13 cellular contexts compared by ENCODE assay signal in genomic region chr9:99109522-99109921, GRCh38. TPM values are rescaled to one million over a fixed set of nuclear protein-coding genes. Genes with fewer than 3 reads are reported as not detected.
A peak's percentile ranks its signal among the peaks of the same experiment; 100 is the strongest.
DNase-seq lines count a peak whose midpoint lies in the region; ATAC-seq and TF ChIP-seq lines count a peak whose summit lies in the region.
"Had no signal": no experiment of that assay in that cellular context is flagged by ENCODE, and none has a peak within 500 bp of the region (broad histone marks: within the 10 kb centered on the region; RNA-seq: fewer than 3 reads in every experiment).

No MANE protein-coding gene starts in this region.

- no peaks in the 10 kb centered on the region for H3K9me3 Mint-ChIP-seq in activated CD8-positive, alpha-beta T cell treated with anti-CD3 and anti-CD28 coated beads for 36 hours
- H3K9me3 Mint-ChIP-seq in activated CD8-positive, alpha-beta T cell treated with anti-CD3 and anti-CD28 coated beads, Interleukin-2, amount 10 ng/mL, durations not matched to agents 7 days and 5 days (ENCODE audit: insufficient read depth), result no peaks in the 10 kb centered on the region

- 47 to 74% methylated on average over 3 of the region's 3 CpGs for WGBS in upper lobe of left lung, 2 donors

- TF ChIP-seq POLR2A in upper lobe of left lung (IDR thresholded peaks at IDR 0.05), result no peak

- H3K36me3 ChIP-seq in upper lobe of left lung, result no peaks in the 10 kb centered on the region

- no peak for DNase-seq in activated CD8-positive, alpha-beta T cell treated with anti-CD3 and anti-CD28 coated beads for 36 hours
- no peak for DNase-seq in activated CD8-positive, alpha-beta T cell treated with anti-CD3 and anti-CD28 coated beads, Interleukin-2, amount 10 ng/mL, durations not matched to agents 7 days and 5 days
- peak; percentile 65 for DNase-seq in SIG-M5 (lab: John Stamatoyannopoulos, UW)
- peak; percentile 79 for DNase-seq in fibroblast of pulmonary artery (ENCODE audit: low read depth)
- DNase-seq in upper lobe of left lung, result peak in 1 of 2 donors; percentile 57
- DNase-seq in T-helper 9 cell, result no peak
- DNase-seq: activated effector memory CD4-positive, alpha-beta T cell treated with anti-CD3 and anti-CD28 coated beads, Interleukin-2, amount 50 U/mL, for 16 hours; NCI-H446 treated with DMSO at 0.1 percent for 48 hours; T1000; testis had no signal

- H3K4me1 Mint-ChIP-seq in activated CD8-positive, alpha-beta T cell treated with anti-CD3 and anti-CD28 coated beads for 36 hours (ENCODE audit: low read depth), result peaks cover 80% of the 10 kb centered on the region
- H3K4me1 Mint-ChIP-seq in activated CD8-positive, alpha-beta T cell treated with anti-CD3 and anti-CD28 coated beads, Interleukin-2, amount 10 ng/mL, durations not matched to agents 7 days and 5 days (ENCODE audit: low read depth), result peaks cover 77% of the 10 kb centered on the region

- H3K27me3 ChIP-seq in upper lobe of left lung, result no peaks in the 10 kb centered on the region
- H3K27me3 ChIP-seq: testis had no signal

- peak in 1 of 4 donors; percentile 68 for TF ChIP-seq EP300 in upper lobe of left lung (IDR thresholded peaks at IDR 0.05)

- CTCF ChIA-PET in activated CD8-positive, alpha-beta T cell treated with anti-CD3 and anti-CD28 coated beads for 36 hours (lab: Charles Lee), result no interaction called here
- CTCF ChIA-PET in activated CD8-positive, alpha-beta T cell treated with anti-CD3 and anti-CD28 coated beads, Interleukin-2, amount 10 ng/mL, durations not matched to agents 7 days and 5 days (lab: Charles Lee), result no interaction called here

- POLR2A ChIA-PET in activated CD8-positive, alpha-beta T cell treated with anti-CD3 and anti-CD28 coated beads for 36 hours (lab: Charles Lee), result interaction anchor here (0.9 kb wide), 1 partner anchor 17 kb away, joined by 3 read pairs; no protein-coding TSS in a partner anchor
- POLR2A ChIA-PET in activated CD8-positive, alpha-beta T cell treated with anti-CD3 and anti-CD28 coated beads, Interleukin-2, amount 10 ng/mL, durations not matched to agents 7 days and 5 days (lab: Charles Lee), result no interaction called here

- H3K27me3 Mint-ChIP-seq in activated CD8-positive, alpha-beta T cell treated with anti-CD3 and anti-CD28 coated beads for 36 hours, result no peaks in the 10 kb centered on the region
- H3K27me3 Mint-ChIP-seq in activated CD8-positive, alpha-beta T cell treated with anti-CD3 and anti-CD28 coated beads, Interleukin-2, amount 10 ng/mL, durations not matched to agents 7 days and 5 days (ENCODE audit: low read depth), result no peaks in the 10 kb centered on the region

- TF ChIP-seq CTCF in activated CD8-positive, alpha-beta T cell treated with anti-CD3 and anti-CD28 coated beads for 36 hours (IDR thresholded peaks at IDR 0.05), result no peak
- TF ChIP-seq CTCF in fibroblast of pulmonary artery (IDR thresholded peaks at IDR 0.05; ENCODE audit: low read length, missing control alignments) (no peak), upper lobe of left lung (IDR thresholded peaks at IDR 0.05) (no peak)

- no peaks in the 10 kb centered on the region for H3K9me3 ChIP-seq in upper lobe of left lung
- H3K9me3 ChIP-seq: testis had no signal

- ATAC-seq in activated CD8-positive, alpha-beta T cell treated with anti-CD3 and anti-CD28 coated beads for 36 hours, result no peak
- no peak for ATAC-seq in activated CD8-positive, alpha-beta T cell treated with anti-CD3 and anti-CD28 coated beads, Interleukin-2, amount 10 ng/mL, durations not matched to agents 7 days and 5 days
- ATAC-seq in upper lobe of left lung (ENCODE audit: low FRiP score in 2 of 2) (no peak), GM19351 (IDR thresholded peaks at IDR 0.05; ENCODE audit: unreplicated experiment) (no peak), HG03520 (IDR thresholded peaks at IDR 0.05; ENCODE audit: unreplicated experiment) (no peak)

- H3K4me1 ChIP-seq in upper lobe of left lung, result peaks cover 46 to 79% (median 72%) of the 10 kb centered on the region in 4 donors

- H3K4me3 ChIP-seq in fibroblast of pulmonary artery (replicated peaks; ENCODE audit: low read depth, low read length) (no peak overlapping the region), upper lobe of left lung (no peak overlapping the region)
- H3K4me3 ChIP-seq: lung, testis had no signal

- peak overlapping the region in 3 of 4 donors; percentile 26 to 97 (median 28) for H3K27ac ChIP-seq in upper lobe of left lung
- H3K27ac ChIP-seq: testis had no signal

- H3K36me3 Mint-ChIP-seq in activated CD8-positive, alpha-beta T cell treated with anti-CD3 and anti-CD28 coated beads for 36 hours (ENCODE audit: low read depth), result peaks cover 29% of the 10 kb centered on the region
- peaks cover 70% of the 10 kb centered on the region for H3K36me3 Mint-ChIP-seq in activated CD8-positive, alpha-beta T cell treated with anti-CD3 and anti-CD28 coated beads, Interleukin-2, amount 10 ng/mL, durations not matched to agents 7 days and 5 days (ENCODE audit: low read depth)

- intact Hi-C loops in activated CD8-positive, alpha-beta T cell treated with anti-CD3 and anti-CD28 coated beads for 36 hours (cut with micrococcal nuclease), result no loop called here

- H3K4me3 Mint-ChIP-seq in activated CD8-positive, alpha-beta T cell treated with anti-CD3 and anti-CD28 coated beads for 36 hours, result peak overlapping the region; percentile 8
- no peak overlapping the region for H3K4me3 Mint-ChIP-seq in activated CD8-positive, alpha-beta T cell treated with anti-CD3 and anti-CD28 coated beads, Interleukin-2, amount 10 ng/mL, durations not matched to agents 7 days and 5 days

- peak overlapping the region; percentile 54 for H3K27ac Mint-ChIP-seq in activated CD8-positive, alpha-beta T cell treated with anti-CD3 and anti-CD28 coated beads for 36 hours
- H3K27ac Mint-ChIP-seq in activated CD8-positive, alpha-beta T cell treated with anti-CD3 and anti-CD28 coated beads, Interleukin-2, amount 10 ng/mL, durations not matched to agents 7 days and 5 days, result no peak overlapping the region

RNA-seq across cellular contexts. Expression of gene TGFBR1, which starts 4.6 kb away (rescaled TPM):
- total RNA-seq in activated CD8-positive, alpha-beta T cell treated with anti-CD3 and anti-CD28 coated beads for 36 hours, result 10 to 100 TPM; 34.3 to 36.5 TPM
- total RNA-seq in activated CD8-positive, alpha-beta T cell treated with anti-CD3 and anti-CD28 coated beads, Interleukin-2, amount 10 ng/mL, durations not matched to agents 7 days and 5 days, result 10 to 100 TPM; 90.1 to 90.9 TPM
- total RNA-seq in upper lobe of left lung, result 10 to 100 TPM; 13.6 to 63.1 (median 37.9) TPM

Comparison
In these comparisons a context has a peak if more than half of its experiments do, and no peak if none do; other contexts are left out.
1. DNase-seq: peak in SIG-M5 (single experiment) and fibroblast of pulmonary artery (single experiment); none in activated CD8-positive, alpha-beta T cell treated with anti-CD3 and anti-CD28 coated beads for 36 hours (single experiment), activated CD8-positive, alpha-beta T cell treated with anti-CD3 and anti-CD28 coated beads, Interleukin-2, amount 10 ng/mL, durations not matched to agents 7 days and 5 days (single experiment) and T-helper 9 cell (single experiment).